Comparison of ENCODE assay signal across 1 cellular context in the genomic region with DNA sequence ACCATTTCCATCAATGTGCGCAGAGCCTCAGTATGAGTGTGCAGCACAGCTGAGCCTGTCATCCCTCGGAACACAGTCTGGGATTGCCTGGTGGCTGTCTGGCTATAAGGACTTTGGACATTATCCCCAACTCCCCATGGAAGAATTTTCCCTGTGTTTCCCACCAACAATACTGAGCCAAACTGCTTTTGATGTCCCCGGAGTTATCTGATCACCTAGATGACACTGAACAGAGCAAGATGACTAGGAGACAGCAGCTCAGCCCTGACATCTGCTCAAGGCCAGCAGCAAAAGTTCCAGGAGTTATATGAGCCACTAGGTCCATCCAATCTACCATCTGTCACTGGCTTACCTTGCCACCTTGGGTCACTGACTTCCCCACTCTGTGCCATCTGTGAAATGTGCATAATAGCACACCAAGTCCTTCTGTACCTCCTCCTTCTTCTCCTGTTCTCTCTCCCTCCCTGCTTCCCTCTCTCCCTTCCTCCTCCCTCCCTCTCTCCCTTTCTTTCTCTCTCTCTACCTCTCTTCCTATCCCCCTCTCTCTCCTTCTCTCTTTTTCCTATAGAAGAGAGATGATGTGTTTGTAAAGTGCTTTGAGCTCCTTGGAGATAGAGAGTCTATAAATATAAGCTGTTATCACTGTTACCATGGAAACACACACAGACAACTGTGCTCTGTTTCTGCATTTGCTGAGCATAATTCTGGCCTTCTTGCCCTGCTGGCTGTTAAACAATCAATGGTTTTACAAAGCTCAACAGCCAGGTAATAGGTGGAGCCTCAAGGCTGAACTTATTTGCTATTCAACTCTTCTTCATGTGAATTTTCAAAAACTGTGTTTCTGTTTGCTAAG.
A peak's percentile ranks its signal among the peaks of the same experiment; 100 is the strongest.
TF ChIP-seq lines count a peak whose summit lies in the region.

No MANE protein-coding gene starts in this region.

TF ChIP-seq in HepG2, 621 proteins besides CTCF, POLR2A, EP300 and RAD21 (continued from another document):
- TF ChIP-seq, protein P1, sequence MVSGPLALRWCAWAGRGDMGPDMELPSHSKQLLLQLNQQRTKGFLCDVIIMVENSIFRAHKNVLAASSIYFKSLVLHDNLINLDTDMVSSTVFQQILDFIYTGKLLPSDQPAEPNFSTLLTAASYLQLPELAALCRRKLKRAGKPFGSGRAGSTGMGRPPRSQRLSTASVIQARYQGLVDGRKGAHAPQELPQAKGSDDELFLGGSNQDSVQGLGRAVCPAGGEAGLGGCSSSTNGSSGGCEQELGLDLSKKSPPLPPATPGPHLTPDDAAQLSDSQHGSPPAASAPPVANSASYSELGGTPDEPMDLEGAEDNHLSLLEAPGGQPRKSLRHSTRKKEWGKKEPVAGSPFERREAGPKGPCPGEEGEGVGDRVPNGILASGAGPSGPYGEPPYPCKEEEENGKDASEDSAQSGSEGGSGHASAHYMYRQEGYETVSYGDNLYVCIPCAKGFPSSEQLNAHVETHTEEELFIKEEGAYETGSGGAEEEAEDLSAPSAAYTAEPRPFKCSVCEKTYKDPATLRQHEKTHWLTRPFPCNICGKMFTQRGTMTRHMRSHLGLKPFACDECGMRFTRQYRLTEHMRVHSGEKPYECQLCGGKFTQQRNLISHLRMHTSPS (CRISPR knock-in tag; IDR thresholded peaks at IDR 0.05; ENCODE audit: low read depth): no peak
- TF ChIP-seq, protein P2, sequence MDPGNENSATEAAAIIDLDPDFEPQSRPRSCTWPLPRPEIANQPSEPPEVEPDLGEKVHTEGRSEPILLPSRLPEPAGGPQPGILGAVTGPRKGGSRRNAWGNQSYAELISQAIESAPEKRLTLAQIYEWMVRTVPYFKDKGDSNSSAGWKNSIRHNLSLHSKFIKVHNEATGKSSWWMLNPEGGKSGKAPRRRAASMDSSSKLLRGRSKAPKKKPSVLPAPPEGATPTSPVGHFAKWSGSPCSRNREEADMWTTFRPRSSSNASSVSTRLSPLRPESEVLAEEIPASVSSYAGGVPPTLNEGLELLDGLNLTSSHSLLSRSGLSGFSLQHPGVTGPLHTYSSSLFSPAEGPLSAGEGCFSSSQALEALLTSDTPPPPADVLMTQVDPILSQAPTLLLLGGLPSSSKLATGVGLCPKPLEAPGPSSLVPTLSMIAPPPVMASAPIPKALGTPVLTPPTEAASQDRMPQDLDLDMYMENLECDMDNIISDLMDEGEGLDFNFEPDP (CRISPR knock-in tag; conservative IDR thresholded peaks at IDR 0.05): no peak
- TF ChIP-seq HOXA7 (CRISPR knock-in tag; IDR thresholded peaks at IDR 0.05): no peak
- TF ChIP-seq MXD4 (CRISPR knock-in tag; IDR thresholded peaks at IDR 0.05): no peak
- no peak for TF ChIP-seq ZNF510 (CRISPR knock-in tag; IDR thresholded peaks at IDR 0.05; ENCODE audit: low read depth)
- TF ChIP-seq, protein P3, sequence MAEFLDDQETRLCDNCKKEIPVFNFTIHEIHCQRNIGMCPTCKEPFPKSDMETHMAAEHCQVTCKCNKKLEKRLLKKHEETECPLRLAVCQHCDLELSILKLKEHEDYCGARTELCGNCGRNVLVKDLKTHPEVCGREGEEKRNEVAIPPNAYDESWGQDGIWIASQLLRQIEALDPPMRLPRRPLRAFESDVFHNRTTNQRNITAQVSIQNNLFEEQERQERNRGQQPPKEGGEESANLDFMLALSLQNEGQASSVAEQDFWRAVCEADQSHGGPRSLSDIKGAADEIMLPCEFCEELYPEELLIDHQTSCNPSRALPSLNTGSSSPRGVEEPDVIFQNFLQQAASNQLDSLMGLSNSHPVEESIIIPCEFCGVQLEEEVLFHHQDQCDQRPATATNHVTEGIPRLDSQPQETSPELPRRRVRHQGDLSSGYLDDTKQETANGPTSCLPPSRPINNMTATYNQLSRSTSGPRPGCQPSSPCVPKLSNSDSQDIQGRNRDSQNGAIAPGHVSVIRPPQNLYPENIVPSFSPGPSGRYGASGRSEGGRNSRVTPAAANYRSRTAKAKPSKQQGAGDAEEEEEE (CRISPR knock-in tag; IDR thresholded peaks at IDR 0.05; ENCODE audit: borderline replicate concordance): no peak
- no peak for TF ChIP-seq KLF6 (CRISPR knock-in tag; IDR thresholded peaks at IDR 0.05)
- TF ChIP-seq SMAD3 (CRISPR knock-in tag; IDR thresholded peaks at IDR 0.05): peak; percentile 49; the same call in 1 of the 2 replicates
- TF ChIP-seq ARNT2 (CRISPR knock-in tag; IDR thresholded peaks at IDR 0.05; ENCODE audit: low read depth): no peak
- no peak for TF ChIP-seq ZFY (CRISPR knock-in tag; IDR thresholded peaks at IDR 0.05)
- TF ChIP-seq HIVEP1 (CRISPR knock-in tag; IDR thresholded peaks at IDR 0.05): no peak
- peak; percentile 38; the same call in 1 of the 2 replicates for TF ChIP-seq HDAC1 (CRISPR knock-in tag; IDR thresholded peaks at IDR 0.05)
- no peak for TF ChIP-seq KLF11 (CRISPR knock-in tag; IDR thresholded peaks at IDR 0.05)
- TF ChIP-seq, protein P4, sequence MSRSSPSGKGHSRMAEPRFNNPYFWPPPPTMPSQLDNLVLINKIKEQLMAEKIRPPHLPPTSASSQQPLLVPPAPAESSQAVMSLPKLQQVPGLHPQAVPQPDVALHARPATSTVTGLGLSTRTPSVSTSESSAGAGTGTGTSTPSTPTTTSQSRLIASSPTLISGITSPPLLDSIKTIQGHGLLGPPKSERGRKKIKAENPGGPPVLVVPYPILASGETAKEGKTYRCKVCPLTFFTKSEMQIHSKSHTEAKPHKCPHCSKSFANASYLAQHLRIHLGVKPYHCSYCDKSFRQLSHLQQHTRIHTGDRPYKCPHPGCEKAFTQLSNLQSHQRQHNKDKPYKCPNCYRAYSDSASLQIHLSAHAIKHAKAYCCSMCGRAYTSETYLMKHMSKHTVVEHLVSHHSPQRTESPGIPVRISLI (CRISPR knock-in tag; IDR thresholded peaks at IDR 0.05; ENCODE audit: borderline replicate concordance): no peak
- TF ChIP-seq, protein P5, sequence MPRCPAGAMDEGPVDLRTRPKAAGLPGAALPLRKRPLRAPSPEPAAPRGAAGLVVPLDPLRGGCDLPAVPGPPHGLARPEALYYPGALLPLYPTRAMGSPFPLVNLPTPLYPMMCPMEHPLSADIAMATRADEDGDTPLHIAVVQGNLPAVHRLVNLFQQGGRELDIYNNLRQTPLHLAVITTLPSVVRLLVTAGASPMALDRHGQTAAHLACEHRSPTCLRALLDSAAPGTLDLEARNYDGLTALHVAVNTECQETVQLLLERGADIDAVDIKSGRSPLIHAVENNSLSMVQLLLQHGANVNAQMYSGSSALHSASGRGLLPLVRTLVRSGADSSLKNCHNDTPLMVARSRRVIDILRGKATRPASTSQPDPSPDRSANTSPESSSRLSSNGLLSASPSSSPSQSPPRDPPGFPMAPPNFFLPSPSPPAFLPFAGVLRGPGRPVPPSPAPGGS (CRISPR knock-in tag; IDR thresholded peaks at IDR 0.05): no peak
- TF ChIP-seq, protein P6, sequence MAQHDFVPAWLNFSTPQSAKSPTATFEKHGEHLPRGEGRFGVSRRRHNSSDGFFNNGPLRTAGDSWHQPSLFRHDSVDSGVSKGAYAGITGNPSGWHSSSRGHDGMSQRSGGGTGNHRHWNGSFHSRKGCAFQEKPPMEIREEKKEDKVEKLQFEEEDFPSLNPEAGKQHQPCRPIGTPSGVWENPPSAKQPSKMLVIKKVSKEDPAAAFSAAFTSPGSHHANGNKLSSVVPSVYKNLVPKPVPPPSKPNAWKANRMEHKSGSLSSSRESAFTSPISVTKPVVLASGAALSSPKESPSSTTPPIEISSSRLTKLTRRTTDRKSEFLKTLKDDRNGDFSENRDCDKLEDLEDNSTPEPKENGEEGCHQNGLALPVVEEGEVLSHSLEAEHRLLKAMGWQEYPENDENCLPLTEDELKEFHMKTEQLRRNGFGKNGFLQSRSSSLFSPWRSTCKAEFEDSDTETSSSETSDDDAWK (CRISPR knock-in tag; IDR thresholded peaks at IDR 0.05): no peak
- TF ChIP-seq GABPA (IDR thresholded peaks at IDR 0.05; ENCODE audit: low read depth, low read length): no peak
- no peak for TF ChIP-seq GABPA (CRISPR knock-in tag; IDR thresholded peaks at IDR 0.05; ENCODE audit: low read depth)
- TF ChIP-seq, protein P7, sequence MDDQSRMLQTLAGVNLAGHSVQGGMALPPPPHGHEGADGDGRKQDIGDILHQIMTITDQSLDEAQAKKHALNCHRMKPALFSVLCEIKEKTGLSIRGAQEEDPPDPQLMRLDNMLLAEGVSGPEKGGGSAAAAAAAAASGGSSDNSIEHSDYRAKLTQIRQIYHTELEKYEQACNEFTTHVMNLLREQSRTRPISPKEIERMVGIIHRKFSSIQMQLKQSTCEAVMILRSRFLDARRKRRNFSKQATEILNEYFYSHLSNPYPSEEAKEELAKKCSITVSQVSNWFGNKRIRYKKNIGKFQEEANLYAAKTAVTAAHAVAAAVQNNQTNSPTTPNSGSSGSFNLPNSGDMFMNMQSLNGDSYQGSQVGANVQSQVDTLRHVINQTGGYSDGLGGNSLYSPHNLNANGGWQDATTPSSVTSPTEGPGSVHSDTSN (CRISPR knock-in tag; IDR thresholded peaks at IDR 0.05; ENCODE audit: borderline replicate concordance): no peak
- TF ChIP-seq ZNF556 (CRISPR knock-in tag; IDR thresholded peaks at IDR 0.05; ENCODE audit: borderline replicate concordance): no peak
- TF ChIP-seq, protein P8, sequence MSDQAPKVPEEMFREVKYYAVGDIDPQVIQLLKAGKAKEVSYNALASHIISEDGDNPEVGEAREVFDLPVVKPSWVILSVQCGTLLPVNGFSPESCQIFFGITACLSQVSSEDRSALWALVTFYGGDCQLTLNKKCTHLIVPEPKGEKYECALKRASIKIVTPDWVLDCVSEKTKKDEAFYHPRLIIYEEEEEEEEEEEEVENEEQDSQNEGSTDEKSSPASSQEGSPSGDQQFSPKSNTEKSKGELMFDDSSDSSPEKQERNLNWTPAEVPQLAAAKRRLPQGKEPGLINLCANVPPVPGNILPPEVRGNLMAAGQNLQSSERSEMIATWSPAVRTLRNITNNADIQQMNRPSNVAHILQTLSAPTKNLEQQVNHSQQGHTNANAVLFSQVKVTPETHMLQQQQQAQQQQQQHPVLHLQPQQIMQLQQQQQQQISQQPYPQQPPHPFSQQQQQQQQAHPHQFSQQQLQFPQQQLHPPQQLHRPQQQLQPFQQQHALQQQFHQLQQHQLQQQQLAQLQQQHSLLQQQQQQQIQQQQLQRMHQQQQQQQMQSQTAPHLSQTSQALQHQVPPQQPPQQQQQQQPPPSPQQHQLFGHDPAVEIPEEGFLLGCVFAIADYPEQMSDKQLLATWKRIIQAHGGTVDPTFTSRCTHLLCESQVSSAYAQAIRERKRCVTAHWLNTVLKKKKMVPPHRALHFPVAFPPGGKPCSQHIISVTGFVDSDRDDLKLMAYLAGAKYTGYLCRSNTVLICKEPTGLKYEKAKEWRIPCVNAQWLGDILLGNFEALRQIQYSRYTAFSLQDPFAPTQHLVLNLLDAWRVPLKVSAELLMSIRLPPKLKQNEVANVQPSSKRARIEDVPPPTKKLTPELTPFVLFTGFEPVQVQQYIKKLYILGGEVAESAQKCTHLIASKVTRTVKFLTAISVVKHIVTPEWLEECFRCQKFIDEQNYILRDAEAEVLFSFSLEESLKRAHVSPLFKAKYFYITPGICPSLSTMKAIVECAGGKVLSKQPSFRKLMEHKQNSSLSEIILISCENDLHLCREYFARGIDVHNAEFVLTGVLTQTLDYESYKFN (CRISPR knock-in tag; conservative IDR thresholded peaks at IDR 0.05): peak; percentile 60
- 0 out of 3 replicates have a peak, but pooled peaks have one; percentile 4 for TF ChIP-seq MXI1 (IDR thresholded peaks at IDR 0.05; ENCODE audit: borderline replicate concordance, low read depth, low read length)
- TF ChIP-seq PRMT3 (CRISPR knock-in tag; IDR thresholded peaks at IDR 0.05; ENCODE audit: borderline replicate concordance, low read depth): no peak
- TF ChIP-seq ZZZ3 (CRISPR knock-in tag; IDR thresholded peaks at IDR 0.05; ENCODE audit: borderline replicate concordance): 0 out of 2 replicates have a peak, but pooled peaks have one; percentile 42
- no peak for TF ChIP-seq RARG (CRISPR knock-in tag; IDR thresholded peaks at IDR 0.05; ENCODE audit: low read depth)
- TF ChIP-seq ZNF549 (CRISPR knock-in tag; IDR thresholded peaks at IDR 0.05): no peak
- no peak for TF ChIP-seq ZC3H4 (CRISPR knock-in tag; IDR thresholded peaks at IDR 0.05; ENCODE audit: borderline replicate concordance)
- no peak for TF ChIP-seq SRY (CRISPR knock-in tag; IDR thresholded peaks at IDR 0.05)
- TF ChIP-seq TBX2 (CRISPR knock-in tag; IDR thresholded peaks at IDR 0.05; ENCODE audit: borderline replicate concordance): peak; percentile 24; the same call in 1 of the 2 replicates
- no peak for TF ChIP-seq ZNF777 (CRISPR knock-in tag; IDR thresholded peaks at IDR 0.05)
